In genomic region chr7:44381494-44382220, GRCh38 we compare ENCODE assay signal across 17 cellular contexts. TPM values are rescaled to one million over a fixed set of nuclear protein-coding genes. Genes with fewer than 3 reads are reported as not detected.
DNase-seq lines count a peak whose midpoint lies in the region; ATAC-seq lines count a peak whose summit lies in the region.
"Had no signal": no experiment of that assay in that cellular context is flagged by ENCODE, and none has a peak within 500 bp of the region (broad histone marks: within the 10 kb centered on the region; RNA-seq: fewer than 3 reads in every experiment).

No MANE protein-coding gene starts in this region.

- H2AK5ac ChIP-seq in mesenchymal stem cell (ENCODE audit: low read length, severe bottlenecking): peak overlapping the region; percentile 14

- no peak overlapping the region for H2AFZ ChIP-seq in mesenchymal stem cell (ENCODE audit: low read depth, low read length)

- no peak overlapping the region for H3K4me2 ChIP-seq in mesenchymal stem cell (ENCODE audit: low read length, poor library complexity, severe bottlenecking)

- no peak overlapping the region for H4K8ac ChIP-seq in mesenchymal stem cell (ENCODE audit: low read length)

- no peaks in the 10 kb centered on the region for H3K27me3 Mint-ChIP-seq in stimulated activated naive CD8-positive, alpha-beta T cell treated with anti-CD3 and anti-CD28 coated beads, Interleukin-15, Interleukin-2, amounts not matched to agents 100 ng/mL and 50 ng/mL, for 24 hours

- no peak overlapping the region for H2BK120ac ChIP-seq in mesenchymal stem cell (ENCODE audit: low read depth, low read length)

- H4K91ac ChIP-seq in mesenchymal stem cell (ENCODE audit: low read length): peak overlapping the region; percentile 53

- no peak for ATAC-seq in stimulated activated naive CD8-positive, alpha-beta T cell treated with anti-CD3 and anti-CD28 coated beads, Interleukin-15, Interleukin-2, amounts not matched to agents 100 U/mL and 50 U/mL, for 24 hours
- ATAC-seq in HG03439 (IDR thresholded peaks at IDR 0.05; ENCODE audit: unreplicated experiment) (no peak), HG03469 (IDR thresholded peaks at IDR 0.05; ENCODE audit: unreplicated experiment) (no peak)
- ATAC-seq: esophagus mucosa had no signal

- no peak overlapping the region for H3K4me3 ChIP-seq in mesenchymal stem cell (ENCODE audit: insufficient read depth in 1 of 2, low read depth in 1 of 2, low read length in 2 of 2)
- H3K4me3 ChIP-seq: sigmoid colon, uterus had no signal

- H3K36me3 Mint-ChIP-seq in stimulated activated naive CD8-positive, alpha-beta T cell treated with anti-CD3 and anti-CD28 coated beads, Interleukin-15, Interleukin-2, amounts not matched to agents 100 ng/mL and 50 ng/mL, for 24 hours (ENCODE audit: low read depth): peaks cover 10% of the 10 kb centered on the region

- peak overlapping the region; percentile 68 for H2BK15ac ChIP-seq in mesenchymal stem cell (ENCODE audit: low read depth, poor library complexity, severe bottlenecking)

- H3K9me3 Mint-ChIP-seq in stimulated activated naive CD8-positive, alpha-beta T cell treated with anti-CD3 and anti-CD28 coated beads, Interleukin-15, Interleukin-2, amounts not matched to agents 100 ng/mL and 50 ng/mL, for 24 hours: no peaks in the 10 kb centered on the region
- H3K9me3 Mint-ChIP-seq: activated T-helper 2 cell treated with anti-CD3 and anti-CD28 coated beads, Interferon-gamma antibody, Interleukin-2, Interleukin-4, amounts not matched to agents 10 μg/mL and 5 μg/mL and 100 μg/mL, durations not matched to agents 14 hours and 24 hours and 36 hours had no signal

- peaks cover 23 to 51% of the 10 kb centered on the region in 2 experiments for H3K36me3 ChIP-seq in mesenchymal stem cell (ENCODE audit: control insufficient read depth in 1 of 2, insufficient read depth in 2 of 2, low read depth in 1 of 2, low read length in 2 of 2)
- H3K36me3 ChIP-seq: uterus had no signal

- H3K4me1 ChIP-seq in mesenchymal stem cell (ENCODE audit: control insufficient read depth, insufficient read depth, low read depth, low read length): peaks cover 62% of the 10 kb centered on the region
- H3K4me1 ChIP-seq: sigmoid colon, uterus had no signal

- peaks cover 17% of the 10 kb centered on the region for H3K79me1 ChIP-seq in mesenchymal stem cell (replicated peaks; ENCODE audit: low read length, poor library complexity, severe bottlenecking)

- H3K9ac ChIP-seq in mesenchymal stem cell (ENCODE audit: low read length): no peak overlapping the region

- peak overlapping the region; percentile 15 to 33 for H3K4ac ChIP-seq in mesenchymal stem cell (ENCODE audit: low read depth in 1 of 2, low read length in 2 of 2)

- WGBS in mesenchymal stem cell: 100% methylated on average over 7 of the region's 9 CpGs

- H3K18ac ChIP-seq in mesenchymal stem cell (ENCODE audit: low read depth in 1 of 2, low read length in 2 of 2): peak overlapping the region; percentile 6 to 76

- peak overlapping the region; percentile 36 for H3K27ac Mint-ChIP-seq in stimulated activated naive CD8-positive, alpha-beta T cell treated with anti-CD3 and anti-CD28 coated beads, Interleukin-15, Interleukin-2, amounts not matched to agents 100 ng/mL and 50 ng/mL, for 24 hours
- H3K27ac Mint-ChIP-seq: activated T-helper 2 cell treated with anti-CD3 and anti-CD28 coated beads, Interferon-gamma antibody, Interleukin-2, Interleukin-4, amounts not matched to agents 10 μg/mL and 5 μg/mL and 100 μg/mL, durations not matched to agents 14 hours and 24 hours and 36 hours had no signal

- no peak overlapping the region for H3K23ac ChIP-seq in mesenchymal stem cell (ENCODE audit: low read length in 2 of 2)

- no peak for DNase-seq in stimulated activated naive CD8-positive, alpha-beta T cell treated with anti-CD3 and anti-CD28 coated beads, Interleukin-15, Interleukin-2, amounts not matched to agents 100 U/mL and 50 U/mL, for 24 hours
- no peak for DNase-seq in caudate nucleus (lab: John Stamatoyannopoulos, UW)
- DNase-seq in mesenchymal stem cell: no peak
- no peak for DNase-seq in NK-92 treated with Interleukin-12 subunit alpha and Interleukin-12 subunit beta, amount 100 ng/mL, for 24 hours (lab: John Stamatoyannopoulos, UW)
- DNase-seq: COR-L47; KG1; NCI-H2081 treated with DMSO at 0.1 percent for 48 hours; NCI-H524; sigmoid colon; stimulated activated CD4-positive, alpha-beta T cell treated with anti-CD3 and anti-CD28 coated beads, Interleukin-2, amount 100 ng/mL, for 24 hours; uterus had no signal

- H3K27ac ChIP-seq in caudate nucleus (ENCODE audit: low read depth, low read length): peak overlapping the region; percentile 84
- H3K27ac ChIP-seq in mesenchymal stem cell (ENCODE audit: low read length, poor library complexity, severe bottlenecking): no peak overlapping the region
- H3K27ac ChIP-seq: sigmoid colon, uterus, VCaP had no signal

- H3K9me3 ChIP-seq in mesenchymal stem cell (ENCODE audit: control insufficient read depth, low read length): no peaks in the 10 kb centered on the region
- H3K9me3 ChIP-seq: sigmoid colon, uterus had no signal

- no peak overlapping the region for H3K4me3 Mint-ChIP-seq in stimulated activated naive CD8-positive, alpha-beta T cell treated with anti-CD3 and anti-CD28 coated beads, Interleukin-15, Interleukin-2, amounts not matched to agents 100 ng/mL and 50 ng/mL, for 24 hours

- no peaks in the 10 kb centered on the region for H3K27me3 ChIP-seq in mesenchymal stem cell (ENCODE audit: control insufficient read depth in 1 of 2, insufficient read depth in 1 of 2, low read length in 2 of 2)
- H3K27me3 ChIP-seq: sigmoid colon, uterus had no signal

- H3K14ac ChIP-seq in mesenchymal stem cell (ENCODE audit: low read length in 2 of 2): peak overlapping the region in 1 of 2 experiments; percentile 39

- no peak overlapping the region for H2BK5ac ChIP-seq in mesenchymal stem cell (ENCODE audit: low read depth, low read length, poor library complexity, severe bottlenecking)

- no peaks in the 10 kb centered on the region for H3K4me1 Mint-ChIP-seq in stimulated activated naive CD8-positive, alpha-beta T cell treated with anti-CD3 and anti-CD28 coated beads, Interleukin-15, Interleukin-2, amounts not matched to agents 100 ng/mL and 50 ng/mL, for 24 hours (ENCODE audit: low read depth)

- H2BK12ac ChIP-seq in mesenchymal stem cell (ENCODE audit: low read length in 2 of 2): peak overlapping the region in 1 of 2 experiments; percentile 40

RNA-seq across cellular contexts. Expression of gene CAMK2B, which starts 56.3 kb away (rescaled TPM):
- 0.04 TPM for polyA plus RNA-seq in mesenchymal stem cell (2013, experiment 1 of 2)
- 0.12 TPM for polyA plus RNA-seq in mesenchymal stem cell (2013, experiment 2 of 2)
